32 cellular contexts compared by ENCODE assay signal in the genomic region with DNA sequence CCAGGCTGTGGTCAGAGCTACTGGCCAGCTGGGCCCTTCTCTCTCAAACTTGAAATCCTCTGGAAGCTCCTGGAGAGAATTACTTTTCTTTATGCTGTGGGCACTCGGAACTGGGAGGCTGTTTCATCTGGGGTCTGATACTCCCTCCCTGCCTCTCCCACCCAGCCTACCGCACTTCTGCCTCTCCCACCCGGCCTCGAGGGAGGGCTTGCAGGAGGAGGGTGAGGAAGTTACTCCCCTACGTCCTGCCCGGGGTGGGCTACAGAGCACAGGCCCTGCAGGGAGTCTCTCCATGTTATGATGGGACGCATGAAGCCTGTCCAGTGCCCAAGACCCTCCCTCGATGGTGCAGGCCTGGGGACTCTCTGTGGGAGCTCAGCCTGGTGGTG.
"Had no signal": no experiment of that assay in that cellular context is flagged by ENCODE, and none has a peak within 500 bp of the region (broad histone marks: within the 10 kb centered on the region; RNA-seq: fewer than 3 reads in every experiment).

No MANE protein-coding gene starts in this region.

- H3K9me3 ChIP-seq: adrenal gland, body of pancreas, colonic mucosa had no signal

- H3K36me3 Mint-ChIP-seq: activated CD8-positive, alpha-beta memory T cell treated with anti-CD3 and anti-CD28 coated beads, Interleukin-2, amount 10 ng/mL, durations not matched to agents 7 days and 5 days; activated naive CD4-positive, alpha-beta T cell treated with anti-CD3 and anti-CD28 coated beads, Interleukin-2, amount 50 U/mL, for 24 hours; activated naive CD8-positive, alpha-beta T cell treated with anti-CD3 and anti-CD28 coated beads for 36 hours had no signal

- H3K4me3 ChIP-seq: adrenal gland, body of pancreas, colonic mucosa, esophagus squamous epithelium had no signal

- H3K27me3 ChIP-seq: body of pancreas, colonic mucosa had no signal

- ATAC-seq: activated CD8-positive, alpha-beta memory T cell treated with anti-CD3 and anti-CD28 coated beads, Interleukin-2, amount 10 ng/mL, durations not matched to agents 7 days and 5 days; activated CD8-positive, alpha-beta T cell treated with anti-CD3 and anti-CD28 coated beads for 36 hours; body of pancreas; T-helper 17 cell had no signal

- H3K4me1 Mint-ChIP-seq: activated B cell treated with CpG ODN at 0.5 μM for 24 hours; activated CD8-positive, alpha-beta memory T cell treated with anti-CD3 and anti-CD28 coated beads, Interleukin-2, amount 10 ng/mL, durations not matched to agents 7 days and 5 days; activated naive CD4-positive, alpha-beta T cell treated with anti-CD3 and anti-CD28 coated beads, Interleukin-2, amount 50 U/mL, for 24 hours; activated naive CD8-positive, alpha-beta T cell treated with anti-CD3 and anti-CD28 coated beads for 36 hours; activated naive CD8-positive, alpha-beta T cell treated with anti-CD3 and anti-CD28 coated beads, Interleukin-2, amount 50 U/mL, for 24 hours; T-helper 17 cell had no signal

- H3K27ac Mint-ChIP-seq: activated B cell treated with CpG ODN at 0.5 μM for 24 hours; activated CD8-positive, alpha-beta memory T cell treated with anti-CD3 and anti-CD28 coated beads, Interleukin-2, amount 10 ng/mL, durations not matched to agents 7 days and 5 days; activated CD8-positive, alpha-beta T cell treated with anti-CD3 and anti-CD28 coated beads for 36 hours; activated naive CD4-positive, alpha-beta T cell treated with anti-CD3 and anti-CD28 coated beads for 36 hours; activated naive CD4-positive, alpha-beta T cell treated with anti-CD3 and anti-CD28 coated beads, Interleukin-2, amount 50 U/mL, for 24 hours; activated naive CD8-positive, alpha-beta T cell treated with anti-CD3 and anti-CD28 coated beads for 36 hours; activated naive CD8-positive, alpha-beta T cell treated with anti-CD3 and anti-CD28 coated beads, Interleukin-2, amount 50 U/mL, for 24 hours; activated T-helper 1 cell treated with anti-CD3 and anti-CD28 coated beads, Interleukin-12 subunit alpha, Interleukin-12 subunit beta, Interleukin-2, Interleukin-4 antibody, amounts not matched to agents 30 ng/mL and 10 ng/mL and 1 ng/mL, durations not matched to agents 14 hours and 24 hours and 36 hours; activated T-helper 2 cell treated with anti-CD3 and anti-CD28 coated beads, Interferon-gamma antibody, Interleukin-2, Interleukin-4, amounts not matched to agents 10 μg/mL and 5 μg/mL and 100 μg/mL, durations not matched to agents 14 hours and 24 hours and 36 hours; T-helper 17 cell; T-helper 2 cell treated with Interferon-gamma antibody and Interleukin-4, amounts not matched to agents 5 μg/mL and 100 μg/mL, for 36 hours had no signal

- DNase-seq: activated B cell treated with CpG ODN at 0.5 μM for 24 hours; activated CD4-positive, alpha-beta T cell treated with anti-CD3 and anti-CD28 coated beads for 48 hours; activated CD4-positive, alpha-beta T cell treated with anti-CD3 and anti-CD28 coated beads, Interleukin-2, amount 50 U/mL, for 1 hour; activated CD4-positive, alpha-beta T cell treated with anti-CD3 and anti-CD28 coated beads, Interleukin-2, amount 50 U/mL, for 48 hours; activated CD8-positive, alpha-beta memory T cell treated with anti-CD3 and anti-CD28 coated beads, Interleukin-2, amount 10 ng/mL, durations not matched to agents 7 days and 5 days; activated CD8-positive, alpha-beta memory T cell treated with anti-CD3 and anti-CD28 coated beads, Interleukin-2, amount 50 U/mL, for 4 hours; activated CD8-positive, alpha-beta T cell treated with anti-CD3 and anti-CD28 coated beads for 36 hours; activated effector memory CD4-positive, alpha-beta T cell treated with anti-CD3 and anti-CD28 coated beads, Interleukin-2, amount 50 U/mL, for 16 hours; activated naive CD4-positive, alpha-beta T cell treated with anti-CD3 and anti-CD28 coated beads for 36 hours; activated naive CD8-positive, alpha-beta T cell treated with anti-CD3 and anti-CD28 coated beads for 36 hours; activated naive CD8-positive, alpha-beta T cell treated with anti-CD3 and anti-CD28 coated beads, Interleukin-2, amount 50 U/mL, for 24 hours; activated T-cell treated with anti-CD3 and anti-CD28 coated beads, Interleukin-2, amount 50 U/mL, for 1 hour; activated T-cell treated with anti-CD3 and anti-CD28 coated beads, Interleukin-2, amount 50 U/mL, for 48 hours; adrenal gland; amygdala; aorta; body of pancreas; central memory CD4-positive, alpha-beta T cell; cerebellar nuclear complex; colonic mucosa; effector CD8-positive, alpha-beta T cell; esophagus squamous epithelium; foreskin melanocyte; T-helper 1 cell; T-helper 17 cell; T1000; WERI-Rb-1 had no signal

- H3K27ac ChIP-seq: adrenal gland, body of pancreas, colonic mucosa, epithelial cell of prostate, esophagus squamous epithelium, WERI-Rb-1 had no signal

- H3K27me3 Mint-ChIP-seq: activated CD8-positive, alpha-beta memory T cell treated with anti-CD3 and anti-CD28 coated beads, Interleukin-2, amount 10 ng/mL, durations not matched to agents 7 days and 5 days had no signal

- H3K4me1 ChIP-seq: adrenal gland, body of pancreas, colonic mucosa, esophagus squamous epithelium had no signal

- H3K9me3 Mint-ChIP-seq: activated B cell treated with CpG ODN at 0.5 μM for 24 hours; activated CD8-positive, alpha-beta T cell treated with anti-CD3 and anti-CD28 coated beads for 36 hours; activated naive CD4-positive, alpha-beta T cell treated with anti-CD3 and anti-CD28 coated beads for 36 hours; activated naive CD4-positive, alpha-beta T cell treated with anti-CD3 and anti-CD28 coated beads, Interleukin-2, amount 50 U/mL, for 24 hours; activated naive CD8-positive, alpha-beta T cell treated with anti-CD3 and anti-CD28 coated beads for 36 hours; activated T-helper 1 cell treated with anti-CD3 and anti-CD28 coated beads, Interleukin-12 subunit alpha, Interleukin-12 subunit beta, Interleukin-2, Interleukin-4 antibody, amounts not matched to agents 30 ng/mL and 10 ng/mL and 1 ng/mL, durations not matched to agents 14 hours and 24 hours and 36 hours; activated T-helper 2 cell treated with anti-CD3 and anti-CD28 coated beads, Interferon-gamma antibody, Interleukin-2, Interleukin-4, amounts not matched to agents 10 μg/mL and 5 μg/mL and 100 μg/mL, durations not matched to agents 14 hours and 24 hours and 36 hours; T-helper 2 cell treated with Interferon-gamma antibody and Interleukin-4, amounts not matched to agents 5 μg/mL and 100 μg/mL, for 36 hours had no signal

- H3K4me3 Mint-ChIP-seq: activated B cell treated with CpG ODN at 0.5 μM for 24 hours; activated CD8-positive, alpha-beta memory T cell treated with anti-CD3 and anti-CD28 coated beads, Interleukin-2, amount 10 ng/mL, durations not matched to agents 7 days and 5 days; activated CD8-positive, alpha-beta T cell treated with anti-CD3 and anti-CD28 coated beads for 36 hours; activated naive CD4-positive, alpha-beta T cell treated with anti-CD3 and anti-CD28 coated beads for 36 hours; activated naive CD4-positive, alpha-beta T cell treated with anti-CD3 and anti-CD28 coated beads, Interleukin-2, amount 50 U/mL, for 24 hours; activated naive CD8-positive, alpha-beta T cell treated with anti-CD3 and anti-CD28 coated beads for 36 hours; activated naive CD8-positive, alpha-beta T cell treated with anti-CD3 and anti-CD28 coated beads, Interleukin-2, amount 50 U/mL, for 24 hours; activated T-helper 1 cell treated with anti-CD3 and anti-CD28 coated beads, Interleukin-12 subunit alpha, Interleukin-12 subunit beta, Interleukin-2, Interleukin-4 antibody, amounts not matched to agents 30 ng/mL and 10 ng/mL and 1 ng/mL, durations not matched to agents 14 hours and 24 hours and 36 hours; T-helper 17 cell; T-helper 2 cell treated with Interferon-gamma antibody and Interleukin-4, amounts not matched to agents 5 μg/mL and 100 μg/mL, for 36 hours had no signal

- H3K36me3 ChIP-seq: adrenal gland, colonic mucosa, esophagus squamous epithelium, WERI-Rb-1 had no signal
